Comparison of ENCODE assay signal across 9 cellular contexts in the genomic region with DNA sequence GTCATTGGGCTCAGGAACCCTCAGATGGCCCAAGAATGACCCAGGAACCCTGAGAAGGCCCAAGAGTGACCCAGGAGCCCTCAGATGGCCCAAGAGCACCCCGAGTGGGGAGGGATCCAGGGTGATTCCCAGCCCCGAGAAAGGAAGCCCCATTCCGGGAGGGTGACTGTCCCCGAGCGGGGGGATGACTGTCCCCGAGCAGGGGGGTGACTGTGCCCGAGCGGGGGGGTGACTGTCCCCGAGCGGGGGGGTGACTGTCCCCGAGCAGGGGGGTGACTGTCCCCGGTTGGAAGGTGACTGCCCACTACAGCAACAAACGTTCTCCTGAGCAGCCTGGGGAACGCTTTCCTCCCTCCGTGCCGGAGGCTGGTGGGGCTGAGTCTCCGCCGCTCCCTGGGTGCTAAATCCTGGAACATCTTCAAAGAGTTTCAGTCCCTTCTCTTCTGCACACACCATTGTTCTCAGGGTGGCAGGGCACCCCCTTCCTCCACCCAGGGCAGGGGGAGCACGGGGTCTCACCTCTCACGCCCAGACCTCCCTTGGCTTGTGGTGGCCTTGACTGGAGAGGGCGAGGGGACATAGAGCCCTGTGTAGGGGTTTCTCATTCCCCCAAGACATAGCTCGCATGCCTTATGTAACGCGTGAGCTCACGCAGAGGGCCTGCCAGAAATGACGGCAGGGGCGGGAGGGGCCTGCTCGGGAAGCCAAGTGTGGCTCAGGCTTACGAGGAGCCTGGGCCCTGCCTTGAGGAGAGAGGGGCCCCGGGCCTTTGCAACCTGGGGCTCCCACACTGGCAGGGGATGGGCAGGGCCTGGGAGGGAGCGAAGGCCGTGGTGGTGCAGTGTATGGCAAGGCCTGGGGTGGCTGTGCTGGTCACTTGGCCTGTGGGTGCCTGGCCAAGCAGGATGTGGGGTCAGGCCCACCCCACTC. TPM values are rescaled to one million over a fixed set of nuclear protein-coding genes. Genes with fewer than 3 reads are reported as not detected.
A peak's percentile ranks its signal among the peaks of the same experiment; 100 is the strongest.
DNase-seq lines count a peak whose midpoint lies in the region; ATAC-seq and TF ChIP-seq lines count a peak whose summit lies in the region.
"Had no signal": no experiment of that assay in that cellular context is flagged by ENCODE, and none has a peak within 500 bp of the region (broad histone marks: within the 10 kb centered on the region; RNA-seq: fewer than 3 reads in every experiment).

No MANE protein-coding gene starts in this region.

- peak overlapping the region; percentile 96 for H3K18ac ChIP-seq in neuronal stem cell (ENCODE audit: low read length)

- no peaks in the 10 kb centered on the region for H3K79me1 ChIP-seq in neuronal stem cell (ENCODE audit: low read depth, low read length)

- peak overlapping the region; percentile 99 for H2BK12ac ChIP-seq in neuronal stem cell (ENCODE audit: low read length)

- ATAC-seq in activated naive CD8-positive, alpha-beta T cell treated with anti-CD3 and anti-CD28 coated beads, Interleukin-2, amount 10 ng/mL, durations not matched to agents 7 days and 5 days (ENCODE audit: low read depth): no peak
- ATAC-seq in activated T-helper 17 cell treated with anti-CD3 and anti-CD28 coated beads, Interleukin-2, amount 50 U/mL, for 72 hours (replicated peaks): no peak

- WGBS in neuronal stem cell (ENCODE audit: extremely low coverage in 2 of 2, insufficient read length in 2 of 2, insufficient replicate concordance in 1 of 2), 2 donors: no CpG with 5 or more reads among the region's 32 CpGs

- no peak overlapping the region for H3K4me2 ChIP-seq in neuronal stem cell (ENCODE audit: insufficient read depth, low read length, poor library complexity, severe bottlenecking)

- POLR2A ChIA-PET in activated naive CD8-positive, alpha-beta T cell treated with anti-CD3 and anti-CD28 coated beads, Interleukin-2, amount 10 ng/mL, durations not matched to agents 7 days and 5 days (lab: Charles Lee): interaction anchor here (1.4 kb wide), 1 partner anchor 11 kb away, joined by 6 read pairs; no protein-coding TSS in a partner anchor

- peak overlapping the region; percentile 90 for H3K4ac ChIP-seq in neuronal stem cell (ENCODE audit: low read length)

- H3K14ac ChIP-seq in neuronal stem cell (ENCODE audit: low read length): peak overlapping the region; percentile 32

- H3K27me3 Mint-ChIP-seq in activated naive CD8-positive, alpha-beta T cell treated with anti-CD3 and anti-CD28 coated beads, Interleukin-2, amount 10 ng/mL, durations not matched to agents 7 days and 5 days: peaks cover 12% of the 10 kb centered on the region
- H3K27me3 Mint-ChIP-seq in activated naive CD8-positive, alpha-beta T cell treated with anti-CD3 and anti-CD28 coated beads for 36 hours: no peaks in the 10 kb centered on the region
- no peaks in the 10 kb centered on the region for H3K27me3 Mint-ChIP-seq in activated T-helper 17 cell treated with anti-CD3 and anti-CD28 coated beads, Interleukin-2, amount 50 U/mL, for 72 hours

- peak overlapping the region; percentile 70 for H3K23ac ChIP-seq in neuronal stem cell (ENCODE audit: low read depth, low read length, poor library complexity)

- no peaks in the 10 kb centered on the region for H3K36me3 ChIP-seq in neuronal stem cell (replicated peaks in 1 of 2; ENCODE audit: control insufficient read depth in 2 of 2, insufficient read depth in 2 of 2, low read length in 2 of 2)

- H3K4me1 ChIP-seq in neuronal stem cell (ENCODE audit: control insufficient read depth in 2 of 2, insufficient read depth in 1 of 2, low read depth in 1 of 2, low read length in 2 of 2): peaks cover 21 to 38% of the 10 kb centered on the region in 2 donors

- H3K4me1 Mint-ChIP-seq in activated naive CD8-positive, alpha-beta T cell treated with anti-CD3 and anti-CD28 coated beads, Interleukin-2, amount 10 ng/mL, durations not matched to agents 7 days and 5 days: no peaks in the 10 kb centered on the region
- no peaks in the 10 kb centered on the region for H3K4me1 Mint-ChIP-seq in activated naive CD8-positive, alpha-beta T cell treated with anti-CD3 and anti-CD28 coated beads for 36 hours
- no peaks in the 10 kb centered on the region for H3K4me1 Mint-ChIP-seq in activated T-helper 17 cell treated with anti-CD3 and anti-CD28 coated beads, Interleukin-2, amount 50 U/mL, for 72 hours

- H2BK120ac ChIP-seq in neuronal stem cell (ENCODE audit: low read depth, low read length): peak overlapping the region; percentile 19

- DNase-seq in activated naive CD8-positive, alpha-beta T cell treated with anti-CD3 and anti-CD28 coated beads, Interleukin-2, amount 10 ng/mL, durations not matched to agents 7 days and 5 days: no peak
- DNase-seq in activated naive CD8-positive, alpha-beta T cell treated with anti-CD3 and anti-CD28 coated beads for 36 hours: no peak
- DNase-seq in fibroblast of villous mesenchyme (ENCODE audit: low read depth) (peak; percentile 86), neuronal stem cell (ENCODE audit: low spot score) (no peak), HuH-7.5 (ENCODE audit: low spot score) (no peak), Kasumi-1 (lab: John Stamatoyannopoulos, UW) (no peak)
- DNase-seq in stimulated activated CD4-positive, alpha-beta T cell treated with anti-CD3 and anti-CD28 coated beads, Interleukin-4, amount 100 ng/mL, for 4 hours: no peak

- TF ChIP-seq CTCF in fibroblast of villous mesenchyme (IDR thresholded peaks at IDR 0.05; ENCODE audit: insufficient read depth, low read depth, low read length): no peak

- peak overlapping the region; percentile 84 for H2AK5ac ChIP-seq in neuronal stem cell (ENCODE audit: low read depth, low read length)

- H3K9me3 ChIP-seq in neuronal stem cell (replicated peaks in 1 of 2; ENCODE audit: control insufficient read depth in 2 of 2, insufficient read depth in 1 of 2, low read depth in 1 of 2, low read length in 2 of 2): peaks cover 0 to 3% of the 10 kb centered on the region in 2 donors

- H2BK15ac ChIP-seq in neuronal stem cell (ENCODE audit: low read length): peak overlapping the region; percentile 93

- H4K91ac ChIP-seq in neuronal stem cell (ENCODE audit: low read depth, low read length, poor library complexity): peak overlapping the region; percentile 56

- peaks cover 3% of the 10 kb centered on the region for H3K36me3 Mint-ChIP-seq in activated naive CD8-positive, alpha-beta T cell treated with anti-CD3 and anti-CD28 coated beads, Interleukin-2, amount 10 ng/mL, durations not matched to agents 7 days and 5 days
- H3K36me3 Mint-ChIP-seq in activated naive CD8-positive, alpha-beta T cell treated with anti-CD3 and anti-CD28 coated beads for 36 hours: no peaks in the 10 kb centered on the region
- no peaks in the 10 kb centered on the region for H3K36me3 Mint-ChIP-seq in activated T-helper 17 cell treated with anti-CD3 and anti-CD28 coated beads, Interleukin-2, amount 50 U/mL, for 72 hours (ENCODE audit: low read depth)

- peak overlapping the region; percentile 19 for H3K4me3 Mint-ChIP-seq in activated naive CD8-positive, alpha-beta T cell treated with anti-CD3 and anti-CD28 coated beads, Interleukin-2, amount 10 ng/mL, durations not matched to agents 7 days and 5 days
- H3K4me3 Mint-ChIP-seq in activated naive CD8-positive, alpha-beta T cell treated with anti-CD3 and anti-CD28 coated beads for 36 hours: no peak overlapping the region
- no peak overlapping the region for H3K4me3 Mint-ChIP-seq in activated T-helper 17 cell treated with anti-CD3 and anti-CD28 coated beads, Interleukin-2, amount 50 U/mL, for 72 hours
- H3K4me3 Mint-ChIP-seq: T-helper 1 cell treated with Interleukin-12 subunit alpha and Interleukin-12 subunit beta and Interleukin-4 antibody, amounts not matched to agents 30 μg/mL and 1 μg/mL, for 36 hours had no signal

- H3K9ac ChIP-seq in neuronal stem cell (ENCODE audit: low read depth, low read length, poor library complexity): peak overlapping the region; percentile 82

- H3K27me3 ChIP-seq in neuronal stem cell (ENCODE audit: control insufficient read depth in 3 of 3, insufficient read depth in 3 of 3, low read depth in 1 of 3, low read length in 3 of 3): no peaks in the 10 kb centered on the region

- peaks cover 3% of the 10 kb centered on the region for H3K9me3 Mint-ChIP-seq in activated naive CD8-positive, alpha-beta T cell treated with anti-CD3 and anti-CD28 coated beads, Interleukin-2, amount 10 ng/mL, durations not matched to agents 7 days and 5 days
- no peaks in the 10 kb centered on the region for H3K9me3 Mint-ChIP-seq in activated naive CD8-positive, alpha-beta T cell treated with anti-CD3 and anti-CD28 coated beads for 36 hours
- peaks cover under 1% of the 10 kb centered on the region for H3K9me3 Mint-ChIP-seq in activated T-helper 17 cell treated with anti-CD3 and anti-CD28 coated beads, Interleukin-2, amount 50 U/mL, for 72 hours

- H3K4me3 ChIP-seq in fibroblast of villous mesenchyme (ENCODE audit: low read depth, low read length): no peak overlapping the region
- no peak overlapping the region for H3K4me3 ChIP-seq in neuronal stem cell (ENCODE audit: low read length in 2 of 2)

- peak overlapping the region; percentile 96 for H2BK5ac ChIP-seq in neuronal stem cell (ENCODE audit: low read length)

- H4K8ac ChIP-seq in neuronal stem cell (ENCODE audit: low read depth, low read length): no peak overlapping the region

- no peak overlapping the region for H3K27ac Mint-ChIP-seq in activated naive CD8-positive, alpha-beta T cell treated with anti-CD3 and anti-CD28 coated beads, Interleukin-2, amount 10 ng/mL, durations not matched to agents 7 days and 5 days
- no peak overlapping the region for H3K27ac Mint-ChIP-seq in activated naive CD8-positive, alpha-beta T cell treated with anti-CD3 and anti-CD28 coated beads for 36 hours
- no peak overlapping the region for H3K27ac Mint-ChIP-seq in activated T-helper 17 cell treated with anti-CD3 and anti-CD28 coated beads, Interleukin-2, amount 50 U/mL, for 72 hours
- H3K27ac Mint-ChIP-seq: T-helper 1 cell treated with Interleukin-12 subunit alpha and Interleukin-12 subunit beta and Interleukin-4 antibody, amounts not matched to agents 30 μg/mL and 1 μg/mL, for 36 hours had no signal

- peak overlapping the region; percentile 86 for H2AFZ ChIP-seq in neuronal stem cell (ENCODE audit: low read length)

- peak overlapping the region; percentile 90 for H3K27ac ChIP-seq in neuronal stem cell (replicated peaks; ENCODE audit: low read length)

RNA-seq across cellular contexts. Expression of gene SKI, which starts 14.3 kb away (rescaled TPM):
- 10 to 100 TPM; 59.3 to 71.6 TPM for total RNA-seq in activated naive CD8-positive, alpha-beta T cell treated with anti-CD3 and anti-CD28 coated beads, Interleukin-2, amount 10 ng/mL, durations not matched to agents 7 days and 5 days
- 10 to 100 TPM; 25.4 to 27.3 TPM for total RNA-seq in activated naive CD8-positive, alpha-beta T cell treated with anti-CD3 and anti-CD28 coated beads for 36 hours
- total RNA-seq in fibroblast of villous mesenchyme: 26.8 and 32.9 TPM in 2 replicates
- 37.5 TPM for polyA plus RNA-seq in neuronal stem cell (2013, experiment 1 of 2)
- 41.3 TPM for polyA plus RNA-seq in neuronal stem cell (2013, experiment 2 of 2)
- 10 to 100 TPM; 39.5 to 52.1 TPM for total RNA-seq in activated T-helper 17 cell treated with anti-CD3 and anti-CD28 coated beads, Interleukin-2, amount 50 U/mL, for 72 hours

RNA-seq across cellular contexts. Expression of gene FAAP20, which starts 19.3 kb away (rescaled TPM):
- 10 to 100 TPM; 59.0 to 61.0 TPM for total RNA-seq in activated naive CD8-positive, alpha-beta T cell treated with anti-CD3 and anti-CD28 coated beads, Interleukin-2, amount 10 ng/mL, durations not matched to agents 7 days and 5 days
- 10 to 100 TPM; 69.3 to 71.4 TPM for total RNA-seq in activated naive CD8-positive, alpha-beta T cell treated with anti-CD3 and anti-CD28 coated beads for 36 hours
- 20.7 and 30.3 TPM in 2 replicates for total RNA-seq in fibroblast of villous mesenchyme
- 108 TPM for polyA plus RNA-seq in neuronal stem cell (2013, experiment 1 of 2)
- 108 TPM for polyA plus RNA-seq in neuronal stem cell (2013, experiment 2 of 2)
- 10 to 100 TPM; 56.7 to 68.3 TPM for total RNA-seq in activated T-helper 17 cell treated with anti-CD3 and anti-CD28 coated beads, Interleukin-2, amount 50 U/mL, for 72 hours
